Comparison of ENCODE assay signal across 9 cellular contexts in genomic region chr12:89783321-89784060, GRCh38.
A peak's percentile ranks its signal among the peaks of the same experiment; 100 is the strongest.
DNase-seq lines count a peak whose midpoint lies in the region; ATAC-seq, FAIRE-seq and TF ChIP-seq lines count a peak whose summit lies in the region.
"Had no signal": no experiment of that assay in that cellular context is flagged by ENCODE, and none has a peak within 500 bp of the region (broad histone marks: within the 10 kb centered on the region; RNA-seq: fewer than 3 reads in every experiment).

No MANE protein-coding gene starts in this region.

- H3K27me3 ChIP-seq in tibial artery: no peaks in the 10 kb centered on the region

- H3K27me3 Mint-ChIP-seq in mesothelial cell of epicardium (ENCODE audit: low read depth): no peaks in the 10 kb centered on the region
- H3K27me3 Mint-ChIP-seq: activated naive CD4-positive, alpha-beta T cell treated with anti-CD3 and anti-CD28 coated beads, Interleukin-2, amount 50 U/mL, for 24 hours had no signal

- DNase-seq in CD1c-positive myeloid dendritic cell (ENCODE audit: extremely low spot score): peak; percentile 75
- DNase-seq in HTR-8/SVneo (ENCODE audit: insufficient read length, low spot score): peak; percentile 23
- DNase-seq in astrocyte of the spinal cord (ENCODE audit: low read depth, low spot score): peak; percentile 12
- no peak for DNase-seq in mesothelial cell of epicardium (ENCODE audit: low spot score in 2 of 2, unreplicated experiment in 2 of 2)
- DNase-seq in tibial artery: no peak
- DNase-seq in HK-2 (ENCODE audit: unreplicated experiment): no peak
- no peak for DNase-seq in iPS-NIHi11 (ENCODE audit: low spot score)

- TF ChIP-seq CTCF in astrocyte of the spinal cord (IDR thresholded peaks at IDR 0.05; ENCODE audit: low read depth, low read length) (no peak), mesothelial cell of epicardium (IDR thresholded peaks at IDR 0.05; ENCODE audit: unreplicated experiment) (no peak), tibial artery (IDR thresholded peaks at IDR 0.05) (no peak)

- peaks cover 12% of the 10 kb centered on the region for H3K36me3 Mint-ChIP-seq in mesothelial cell of epicardium

- H3K4me3 ChIP-seq in astrocyte of the spinal cord (ENCODE audit: low read depth, low read length) (no peak overlapping the region), tibial artery (no peak overlapping the region)

- H3K9me3 ChIP-seq in tibial artery: peaks cover 0 to 6% (median 0%) of the 10 kb centered on the region in 3 donors

- peak overlapping the region; percentile 24 for H3K27ac Mint-ChIP-seq in mesothelial cell of epicardium
- H3K27ac Mint-ChIP-seq: activated naive CD4-positive, alpha-beta T cell treated with anti-CD3 and anti-CD28 coated beads, Interleukin-2, amount 50 U/mL, for 24 hours had no signal

- H3K27ac ChIP-seq in tibial artery: no peak overlapping the region

- no peaks in the 10 kb centered on the region for H3K36me3 ChIP-seq in tibial artery

- FAIRE-seq in HTR-8/SVneo (lab: Jason Lieb, UNC): no peak

- no peak overlapping the region for H3K4me3 Mint-ChIP-seq in mesothelial cell of epicardium
- H3K4me3 Mint-ChIP-seq: activated naive CD4-positive, alpha-beta T cell treated with anti-CD3 and anti-CD28 coated beads, Interleukin-2, amount 50 U/mL, for 24 hours had no signal

- H3K4me1 Mint-ChIP-seq in mesothelial cell of epicardium: peaks cover 15% of the 10 kb centered on the region
- H3K4me1 Mint-ChIP-seq: activated naive CD4-positive, alpha-beta T cell treated with anti-CD3 and anti-CD28 coated beads, Interleukin-2, amount 50 U/mL, for 24 hours had no signal

- intact Hi-C loops in tibial artery (cut with DNase I; ENCODE audit: low total_unique reads): no loop called here

- no peak for ATAC-seq in GM21619 (IDR thresholded peaks at IDR 0.05; ENCODE audit: unreplicated experiment)

- peaks cover 28% of the 10 kb centered on the region for H3K9me3 Mint-ChIP-seq in mesothelial cell of epicardium
- H3K9me3 Mint-ChIP-seq: activated naive CD4-positive, alpha-beta T cell treated with anti-CD3 and anti-CD28 coated beads, Interleukin-2, amount 50 U/mL, for 24 hours had no signal

- H3K4me1 ChIP-seq in tibial artery: no peaks in the 10 kb centered on the region

- in situ Hi-C loops in astrocyte of the spinal cord (cut with HindIII; ENCODE audit: low sequenced_read_pairs): no loop called here

Comparison
In these comparisons a context has a peak if more than half of its experiments do, and no peak if none do; other contexts are left out.
1. DNase-seq: peak in CD1c-positive myeloid dendritic cell (single experiment), HTR-8/SVneo (single experiment) and astrocyte of the spinal cord (single experiment); none in mesothelial cell of epicardium (0 of 2), tibial artery (0 of 2), HK-2 (single experiment) and iPS-NIHi11 (single experiment).